Comparison of ENCODE assay signal across 8 cellular contexts in the genomic region with DNA sequence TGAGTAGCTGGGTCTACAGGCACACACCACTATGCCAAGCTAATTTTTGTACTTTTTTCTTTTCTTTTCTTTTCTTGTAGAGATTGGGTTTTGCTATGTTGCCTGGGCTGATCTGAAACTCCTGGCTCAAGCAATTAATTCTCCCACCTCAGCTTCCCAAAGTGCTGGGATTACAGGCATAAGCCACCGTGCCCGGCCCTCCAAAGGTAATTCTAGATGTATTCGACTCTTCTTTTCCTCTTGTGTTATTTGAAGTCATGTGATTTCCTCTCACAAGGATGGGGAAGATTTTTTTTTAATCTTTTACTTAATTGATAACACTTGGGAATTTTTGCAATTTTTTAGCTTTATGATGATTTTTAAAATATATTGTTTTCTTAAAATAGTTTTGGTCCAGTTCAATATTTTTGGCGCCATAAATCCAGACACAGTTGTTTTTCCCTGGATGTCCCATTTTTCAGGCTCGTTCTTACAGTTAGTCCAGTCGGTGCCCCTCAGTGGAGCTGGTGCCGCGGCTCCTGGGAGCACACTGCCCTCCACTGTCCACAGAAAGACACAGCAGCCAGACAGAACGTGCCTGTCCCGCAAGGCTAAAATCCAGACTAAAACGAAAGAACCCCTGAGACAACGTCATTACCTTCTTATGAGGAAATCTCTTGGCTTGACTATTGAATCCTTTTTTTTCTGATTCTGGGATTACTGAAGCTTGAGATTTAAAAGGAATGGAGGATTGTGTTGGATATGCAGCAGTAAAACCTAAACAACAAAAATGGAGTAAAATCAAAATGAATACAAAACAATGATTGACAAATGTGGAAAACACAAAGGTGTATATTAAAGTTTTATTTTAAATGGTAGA. TPM values are rescaled to one million over a fixed set of nuclear protein-coding genes. Genes with fewer than 3 reads are reported as not detected.
DNase-seq lines count a peak whose midpoint lies in the region; ATAC-seq and TF ChIP-seq lines count a peak whose summit lies in the region.

No MANE protein-coding gene starts in this region.

- H3K27ac ChIP-seq in aorta (ENCODE audit: low read depth in 1 of 2, low read length in 2 of 2): no peak overlapping the region

- peak overlapping the region; percentile 92 for H3K27ac Mint-ChIP-seq in activated naive CD8-positive, alpha-beta T cell treated with anti-CD3 and anti-CD28 coated beads, Interleukin-2, amount 50 U/mL, for 24 hours

- H3K36me3 Mint-ChIP-seq in activated naive CD8-positive, alpha-beta T cell treated with anti-CD3 and anti-CD28 coated beads, Interleukin-2, amount 50 U/mL, for 24 hours (ENCODE audit: low read depth): peaks cover 6% of the 10 kb centered on the region

- H3K36me3 ChIP-seq in aorta (ENCODE audit: control insufficient read depth in 1 of 2, insufficient read depth in 2 of 2, low read length in 1 of 2): no peaks in the 10 kb centered on the region

- H3K4me3 ChIP-seq in AG09309 (ENCODE audit: control insufficient read depth, low read depth, low read length): no peak overlapping the region
- H3K4me3 ChIP-seq in aorta (ENCODE audit: low read length in 2 of 2): no peak overlapping the region

- H3K9me3 ChIP-seq in aorta (ENCODE audit: control insufficient read depth, low read length): no peaks in the 10 kb centered on the region

- H3K4me1 Mint-ChIP-seq in activated naive CD8-positive, alpha-beta T cell treated with anti-CD3 and anti-CD28 coated beads, Interleukin-2, amount 50 U/mL, for 24 hours: peaks cover 46% of the 10 kb centered on the region

- no peaks in the 10 kb centered on the region for H3K4me1 ChIP-seq in aorta (ENCODE audit: control insufficient read depth in 1 of 2, insufficient read depth in 2 of 2, low read length in 2 of 2)

- peak overlapping the region; percentile 67 for H3K4me3 Mint-ChIP-seq in activated naive CD8-positive, alpha-beta T cell treated with anti-CD3 and anti-CD28 coated beads, Interleukin-2, amount 50 U/mL, for 24 hours

- 8 to 11% methylated on average over 12 of the region's 12 CpGs for WGBS in aorta, 2 donors

- H3K27me3 Mint-ChIP-seq in activated naive CD8-positive, alpha-beta T cell treated with anti-CD3 and anti-CD28 coated beads, Interleukin-2, amount 50 U/mL, for 24 hours: no peaks in the 10 kb centered on the region

- peak; percentile 98 for TF ChIP-seq CTCF in AG09309 (IDR thresholded peaks at IDR 0.05; ENCODE audit: control insufficient read depth, insufficient read depth, low read depth, low read length, missing control alignments)

- no peaks in the 10 kb centered on the region for H3K9me3 Mint-ChIP-seq in activated naive CD8-positive, alpha-beta T cell treated with anti-CD3 and anti-CD28 coated beads, Interleukin-2, amount 50 U/mL, for 24 hours

- intact Hi-C loops in Right ventricle myocardium inferior (cut with DNase I) (loop anchor here (1.0 kb wide), 1 partner anchor 189 kb away; no protein-coding TSS in a partner anchor), aorta (cut with DNase I) (loop anchor here (1.0 to 10.0 kb wide), 2 partner anchors 192 to 244 kb away; no protein-coding TSS in a partner anchor)

- DNase-seq in AG09309 (ENCODE audit: low read depth): no peak
- peak; percentile 86 for DNase-seq in NAMALWA (ENCODE audit: low spot score)
- peak; percentile 51 for DNase-seq in T follicular helper cell (ENCODE audit: low read depth)
- peak; percentile 71 for DNase-seq in activated naive CD8-positive, alpha-beta T cell treated with anti-CD3 and anti-CD28 coated beads, Interleukin-2, amount 50 U/mL, for 24 hours
- DNase-seq in Right ventricle myocardium inferior (ENCODE audit: missing footprints): peak; percentile 83
- DNase-seq in pons (ENCODE audit: low spot score): peak; percentile 86
- peak; percentile 84 to 88 for DNase-seq in aorta

- no peaks in the 10 kb centered on the region for H3K27me3 ChIP-seq in aorta (ENCODE audit: control insufficient read depth in 1 of 2, insufficient read depth in 2 of 2, low read length in 1 of 2)

- ATAC-seq in GM19035 (IDR thresholded peaks at IDR 0.05; ENCODE audit: unreplicated experiment) (peak; percentile 56), Right ventricle myocardium inferior (peak; percentile 96), aorta (ENCODE audit: low FRiP score) (peak; percentile 96)
- peak; percentile 59 for ATAC-seq in activated naive CD8-positive, alpha-beta T cell treated with anti-CD3 and anti-CD28 coated beads, Interleukin-2, amount 50 U/mL, for 24 hours

RNA-seq across cellular contexts. Expression of gene STPG1, which starts 22.4 kb away (rescaled TPM):
- 6.8 TPM for total RNA-seq in Right ventricle myocardium inferior
- 1 to 10 TPM; 3.8 to 5.7 TPM for total RNA-seq in aorta
- polyA plus RNA-seq in aorta: 1 to 10 TPM; 2.1 to 3.7 TPM

RNA-seq across cellular contexts. Expression of gene NIPAL3, which starts 24.4 kb away (rescaled TPM):
- total RNA-seq in Right ventricle myocardium inferior: 30.9 TPM
- total RNA-seq in aorta: 10 to 100 TPM in 1 of 2 donors, 1 to 10 TPM in 1; 9.8 to 13.0 TPM
- 1 to 10 TPM; 6.3 to 6.7 TPM for polyA plus RNA-seq in aorta
